In the genomic region with DNA sequence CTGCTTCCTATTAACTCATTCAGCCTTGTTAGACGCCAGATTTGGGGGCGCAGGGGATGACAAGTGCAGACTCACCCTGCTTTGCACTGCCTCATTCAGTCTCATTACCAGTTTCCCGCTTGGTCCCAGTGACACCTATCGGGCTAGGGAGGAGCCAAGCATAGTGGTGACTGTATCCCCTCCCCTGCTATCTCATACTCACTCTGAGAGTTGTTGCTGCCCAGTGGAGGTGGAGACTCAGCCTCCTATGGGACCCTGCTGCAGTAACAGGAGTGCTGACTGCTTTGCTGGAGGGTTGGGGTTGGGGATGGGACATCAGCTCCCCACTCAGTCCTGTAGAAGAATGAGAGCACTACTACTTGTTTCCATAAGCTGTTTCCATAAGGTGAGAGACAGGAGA, we compare ENCODE assay signal across 18 cellular contexts. TPM values are rescaled to one million over a fixed set of nuclear protein-coding genes. Genes with fewer than 3 reads are reported as not detected.
DNase-seq lines count a peak whose midpoint lies in the region; ATAC-seq and TF ChIP-seq lines count a peak whose summit lies in the region.
"Had no signal": no experiment of that assay in that cellular context is flagged by ENCODE, and none has a peak within 500 bp of the region (broad histone marks: within the 10 kb centered on the region; RNA-seq: fewer than 3 reads in every experiment).

No MANE protein-coding gene starts in this region.

- WGBS in endodermal cell (ENCODE audit: insufficient coverage in 1 of 2, insufficient read length in 1 of 2), 2 experiments: 77 to 82% methylated on average over 3 to 4 of the region's 4 CpGs
- no CpG with 5 or more reads among the region's 4 CpGs for WGBS in mesendoderm (ENCODE audit: extremely low coverage, insufficient coverage, low lambda C conversion rate)

- H3K4me3 Mint-ChIP-seq in endodermal cell: no peak overlapping the region
- H3K4me3 Mint-ChIP-seq: CD14-positive monocyte; CD8-positive, alpha-beta T cell; HFFc6 had no signal

- H3K56ac ChIP-seq in mesendoderm (ENCODE audit: low read length): no peak overlapping the region

- ATAC-seq in GM19035 (IDR thresholded peaks at IDR 0.05; ENCODE audit: unreplicated experiment): no peak
- ATAC-seq: CD8-positive, alpha-beta T cell had no signal

- H3K4me2 ChIP-seq in Loucy (ENCODE audit: low read depth, low read length, poor library complexity, severe bottlenecking) (no peak overlapping the region), mesendoderm (ENCODE audit: low read length) (no peak overlapping the region)

- H2AFZ ChIP-seq in Loucy (ENCODE audit: low read length): peak overlapping the region; percentile 36; the same call in 1 of the 2 replicates

- TF ChIP-seq CTCF in Loucy (conservative IDR thresholded peaks at IDR 0.05; ENCODE audit: low read length) (no peak), endodermal cell (conservative IDR thresholded peaks at IDR 0.05) (no peak)

- no peak overlapping the region for H3K4ac ChIP-seq in mesendoderm (ENCODE audit: low read depth, low read length)

- no peaks in the 10 kb centered on the region for H3K9me2 ChIP-seq in Loucy (replicated peaks; ENCODE audit: low read depth, low read length)

- H3K27ac Mint-ChIP-seq in endodermal cell: no peak overlapping the region
- H3K27ac Mint-ChIP-seq: CD14-positive monocyte; CD8-positive, alpha-beta T cell; HFFc6 had no signal

- H3K27me3 ChIP-seq in Loucy (ENCODE audit: insufficient read depth, low read length, poor library complexity, severe bottlenecking) (no peaks in the 10 kb centered on the region), endodermal cell (ENCODE audit: control insufficient read depth, insufficient read depth, low read length, poor library complexity, severe bottlenecking) (no peaks in the 10 kb centered on the region), mesendoderm (ENCODE audit: insufficient read depth, low read length, poor library complexity) (no peaks in the 10 kb centered on the region)

- no peaks in the 10 kb centered on the region for H4K20me1 ChIP-seq in Loucy (ENCODE audit: insufficient read depth, low read length, poor library complexity, severe bottlenecking)

- H4K5ac ChIP-seq in mesendoderm (ENCODE audit: low read length): no peak overlapping the region

- no peak overlapping the region for H3K9ac ChIP-seq in Loucy (ENCODE audit: low read depth, low read length, poor library complexity, severe bottlenecking)
- no peak overlapping the region for H3K9ac ChIP-seq in endodermal cell (ENCODE audit: extremely low read depth, low read length, poor library complexity, severe bottlenecking)
- no peak overlapping the region for H3K9ac ChIP-seq in mesendoderm (ENCODE audit: low read length)

- no peak overlapping the region for H2BK15ac ChIP-seq in mesendoderm (replicated peaks; ENCODE audit: low read depth)

- peaks cover 25% of the 10 kb centered on the region for H3K4me1 Mint-ChIP-seq in endodermal cell

- H3K79me1 ChIP-seq in mesendoderm (ENCODE audit: low read length): no peaks in the 10 kb centered on the region

- H2BK5ac ChIP-seq in mesendoderm (ENCODE audit: low read length): no peak overlapping the region

- no peak overlapping the region for H3K18ac ChIP-seq in mesendoderm (ENCODE audit: low read length)

- no peaks in the 10 kb centered on the region for H3K36me3 ChIP-seq in Loucy (ENCODE audit: insufficient read depth, low read length)
- H3K36me3 ChIP-seq in endodermal cell (ENCODE audit: control insufficient read depth, insufficient read depth, low read length): no peaks in the 10 kb centered on the region
- H3K36me3 ChIP-seq in mesendoderm (ENCODE audit: control insufficient read depth, insufficient read depth, low read length): no peaks in the 10 kb centered on the region

- no peak overlapping the region for H2BK120ac ChIP-seq in mesendoderm (ENCODE audit: low read depth, low read length)

- H3K36me3 Mint-ChIP-seq in endodermal cell (ENCODE audit: low read depth): no peaks in the 10 kb centered on the region
- H3K36me3 Mint-ChIP-seq: CD14-positive monocyte; CD8-positive, alpha-beta T cell had no signal

- DNase-seq in ELF-1 (ENCODE audit: low read depth, low spot score) (peak; percentile 12), endodermal cell (peak; percentile 84), mesendoderm (peak; percentile 71), NCI-H2196 (lab: John Stamatoyannopoulos, UW; ENCODE audit: unreplicated experiment) (no peak)
- DNase-seq in activated CD4-positive, alpha-beta T cell treated with anti-CD3 and anti-CD28 coated beads for 1 hour: no peak
- DNase-seq: CD8-positive, alpha-beta T cell; COR-L47; DND-41; GF-D8; GOT3; HCEC 1CT; HFFc6; KBM-7 had no signal

- H2AK5ac ChIP-seq in mesendoderm (ENCODE audit: low read length): no peak overlapping the region

- H3K4me1 ChIP-seq in Loucy (ENCODE audit: insufficient read depth, low read length, poor library complexity, severe bottlenecking) (peaks cover 19% of the 10 kb centered on the region), endodermal cell (ENCODE audit: control insufficient read depth, insufficient read depth, low read length) (no peaks in the 10 kb centered on the region), mesendoderm (ENCODE audit: control insufficient read depth, low read depth, low read length) (no peaks in the 10 kb centered on the region)

- H3K27ac ChIP-seq in endodermal cell (ENCODE audit: low read depth, low read length): no peak overlapping the region
- H3K27ac ChIP-seq in mesendoderm (ENCODE audit: low read depth, low read length): no peak overlapping the region
- H3K27ac ChIP-seq: 22Rv1, HL-60 had no signal

- H3K9me3 ChIP-seq in Loucy (ENCODE audit: insufficient read depth, low read depth, low read length): no peaks in the 10 kb centered on the region
- H3K9me3 ChIP-seq in endodermal cell (ENCODE audit: control insufficient read depth, low read length): no peaks in the 10 kb centered on the region

- no peaks in the 10 kb centered on the region for H3K9me3 Mint-ChIP-seq in endodermal cell
- H3K9me3 Mint-ChIP-seq: HFFc6 had no signal

- H3K23ac ChIP-seq in mesendoderm (ENCODE audit: low read length): no peak overlapping the region

- no peaks in the 10 kb centered on the region for H3F3A ChIP-seq in Loucy (ENCODE audit: low read depth)

- H3K27me3 Mint-ChIP-seq in endodermal cell (ENCODE audit: insufficient read depth): no peaks in the 10 kb centered on the region

- H3K4me3 ChIP-seq in Loucy (ENCODE audit: low read length, poor library complexity, severe bottlenecking): no peak overlapping the region
- no peak overlapping the region for H3K4me3 ChIP-seq in endodermal cell (ENCODE audit: low read length)
- H3K4me3 ChIP-seq in mesendoderm (ENCODE audit: low read length): no peak overlapping the region

- H4K8ac ChIP-seq in mesendoderm (ENCODE audit: low read depth, low read length): no peak overlapping the region

- H3K79me2 ChIP-seq in Loucy (ENCODE audit: insufficient read depth, low read length): no peaks in the 10 kb centered on the region
- H3K79me2 ChIP-seq in mesendoderm (ENCODE audit: control insufficient read depth, insufficient read depth, low read length): no peaks in the 10 kb centered on the region

RNA-seq across cellular contexts. Expression of a gene that starts 21.3 kb away (rescaled TPM):
- 10 to 100 TPM; 47.0 to 64.8 TPM for total RNA-seq in endodermal cell
- 48.0 TPM for polyA plus RNA-seq in endodermal cell (2013, experiment 1 of 2)
- polyA plus RNA-seq in endodermal cell (2013, experiment 2 of 2): 43.1 TPM
- 26.2 TPM for polyA plus RNA-seq in mesendoderm (2013, experiment 1 of 2)
- 24.0 TPM for polyA plus RNA-seq in mesendoderm (2013, experiment 2 of 2)

Comparison
In these comparisons a context has a peak if more than half of its experiments do, and no peak if none do; other contexts are left out.
1. DNase-seq: peak in ELF-1 (single experiment), endodermal cell (single experiment) and mesendoderm (single experiment); none in NCI-H2196 (single experiment) and activated CD4-positive, alpha-beta T cell treated with anti-CD3 and anti-CD28 coated beads for 1 hour (single experiment).